Comparison of ENCODE assay signal across 29 cellular contexts in genomic region chr2:63676135-63676534, GRCh38.
DNase-seq lines count a peak whose midpoint lies in the region; ATAC-seq, FAIRE-seq and TF ChIP-seq lines count a peak whose summit lies in the region.
"Had no signal": no experiment of that assay in that cellular context is flagged by ENCODE, and none has a peak within 500 bp of the region (broad histone marks: within the 10 kb centered on the region; RNA-seq: fewer than 3 reads in every experiment).

No MANE protein-coding gene starts in this region.

- H3K36me3 Mint-ChIP-seq in activated CD4-positive, alpha-beta T cell treated with anti-CD3 and anti-CD28 coated beads, Interleukin-2, amount 10 ng/mL, durations not matched to agents 24 days and 14 days (ENCODE audit: low read depth): no peaks in the 10 kb centered on the region
- H3K36me3 Mint-ChIP-seq: CD8-positive, alpha-beta memory T cell had no signal

- FAIRE-seq in pancreas (lab: Jason Lieb, UNC): no peak
- FAIRE-seq: colon had no signal

- H3K27me3 Mint-ChIP-seq in activated CD4-positive, alpha-beta T cell treated with anti-CD3 and anti-CD28 coated beads, Interleukin-2, amount 10 ng/mL, durations not matched to agents 24 days and 14 days: peaks cover 10% of the 10 kb centered on the region

- H3K4me1 Mint-ChIP-seq in activated CD4-positive, alpha-beta T cell treated with anti-CD3 and anti-CD28 coated beads, Interleukin-2, amount 10 ng/mL, durations not matched to agents 24 days and 14 days: peaks cover 2% of the 10 kb centered on the region
- H3K4me1 Mint-ChIP-seq: CD8-positive, alpha-beta memory T cell; memory B cell had no signal

- H3K27ac ChIP-seq in OCI-LY3 (ENCODE audit: low read length) (no peak overlapping the region), pancreas (no peak overlapping the region)
- H3K27ac ChIP-seq: 22Rv1, breast epithelium, esophagus muscularis mucosa, SK-N-MC, spleen had no signal

- no peak overlapping the region for H3K4me3 Mint-ChIP-seq in activated CD4-positive, alpha-beta T cell treated with anti-CD3 and anti-CD28 coated beads, Interleukin-2, amount 10 ng/mL, durations not matched to agents 24 days and 14 days
- H3K4me3 Mint-ChIP-seq: CD8-positive, alpha-beta memory T cell; effector memory CD8-positive, alpha-beta T cell; memory B cell; stimulated activated naive CD8-positive, alpha-beta T cell treated with anti-CD3 and anti-CD28 coated beads, Interleukin-15, Interleukin-2, amounts not matched to agents 100 ng/mL and 50 ng/mL, for 24 hours; T-helper 2 cell treated with Interferon-gamma antibody and Interleukin-4, amounts not matched to agents 5 μg/mL and 100 μg/mL, for 36 hours had no signal

- no peaks in the 10 kb centered on the region for H3K27me3 ChIP-seq in OCI-LY3 (ENCODE audit: low read depth, low read length)
- no peaks in the 10 kb centered on the region for H3K27me3 ChIP-seq in pancreas
- H3K27me3 ChIP-seq: breast epithelium, spleen had no signal

- no peak for TF ChIP-seq CTCF in OCI-LY3 (IDR thresholded peaks at IDR 0.05; ENCODE audit: low read depth, low read length)
- TF ChIP-seq CTCF in pancreas (IDR thresholded peaks at IDR 0.05): no peak

- ATAC-seq in HG02623 (IDR thresholded peaks at IDR 0.05; ENCODE audit: unreplicated experiment): peak; percentile 43
- ATAC-seq in pancreas: peak in 3 of 4 donors; percentile 60 to 82 (median 77)
- ATAC-seq: effector memory CD8-positive, alpha-beta T cell had no signal

- H3K4me2 ChIP-seq in OCI-LY3 (ENCODE audit: low read length): peak overlapping the region; percentile 49

- H3K9me3 Mint-ChIP-seq in activated CD4-positive, alpha-beta T cell treated with anti-CD3 and anti-CD28 coated beads, Interleukin-2, amount 10 ng/mL, durations not matched to agents 24 days and 14 days: no peaks in the 10 kb centered on the region
- H3K9me3 Mint-ChIP-seq: CD8-positive, alpha-beta memory T cell; effector memory CD8-positive, alpha-beta T cell; memory B cell; stimulated activated naive CD8-positive, alpha-beta T cell treated with anti-CD3 and anti-CD28 coated beads, Interleukin-15, Interleukin-2, amounts not matched to agents 100 ng/mL and 50 ng/mL, for 24 hours; T-helper 2 cell treated with Interferon-gamma antibody and Interleukin-4, amounts not matched to agents 5 μg/mL and 100 μg/mL, for 36 hours had no signal

- intact Hi-C loops in activated CD4-positive, alpha-beta T cell treated with anti-CD3 and anti-CD28 coated beads, Interleukin-2, amount 10 ng/mL, durations not matched to agents 24 days and 14 days (cut with micrococcal nuclease): no loop called here
- intact Hi-C loops in pancreas (cut with DNase I): no loop called here

- H3K4me3 ChIP-seq in OCI-LY3 (ENCODE audit: low read length) (no peak overlapping the region), pancreas (no peak overlapping the region)
- H3K4me3 ChIP-seq: breast epithelium, esophagus muscularis mucosa, SK-N-MC, spleen had no signal

- DNase-seq in activated CD4-positive, alpha-beta T cell treated with anti-CD3 and anti-CD28 coated beads, Interleukin-2, amount 10 ng/mL, durations not matched to agents 24 days and 14 days: peak; percentile 43
- DNase-seq in activated CD4-positive, alpha-beta T cell treated with anti-CD3 and anti-CD28 coated beads, Interleukin-2, amount 50 U/mL, for 48 hours: no peak
- DNase-seq in pancreas: no peak
- no peak for DNase-seq in activated CD8-positive, alpha-beta memory T cell treated with anti-CD3 and anti-CD28 coated beads, Interleukin-2, amount 50 U/mL, for 48 hours
- DNase-seq in H4 (ENCODE audit: low spot score): no peak
- no peak for DNase-seq in NCI-H524 treated with DMSO at 0.1 percent for 48 hours (lab: John Stamatoyannopoulos, UW)
- DNase-seq: activated CD4-positive, alpha-beta T cell treated with anti-CD3 and anti-CD28 coated beads, Interleukin-2, amount 50 U/mL, for 4 hours; activated gamma-delta T cell; AML-193; CD8-positive, alpha-beta memory T cell; effector memory CD8-positive, alpha-beta T cell; NCI-H2081; NCI-H446 treated with DMSO at 0.1 percent for 48 hours; NK-92 treated with Interleukin-12 subunit alpha and Interleukin-12 subunit beta, amount 100 ng/mL, for 24 hours; occipital lobe; retina; spleen; stimulated activated CD4-positive, alpha-beta T cell treated with anti-CD3 and anti-CD28 coated beads, Interleukin-4, amount 100 ng/mL, for 1 hour; trophoblast cell had no signal

- H3K36me3 ChIP-seq in OCI-LY3 (replicated peaks; ENCODE audit: low read depth, low read length) (no peaks in the 10 kb centered on the region), pancreas (no peaks in the 10 kb centered on the region)
- H3K36me3 ChIP-seq: breast epithelium, esophagus muscularis mucosa, spleen had no signal

- peak overlapping the region; percentile 58; the same call in 1 of the 2 replicates for H2AFZ ChIP-seq in OCI-LY3 (ENCODE audit: low read depth, low read length)

- 17 to 22% methylated on average over 2 of the region's 2 CpGs for WGBS in pancreas, 2 donors

- no peaks in the 10 kb centered on the region for H3K79me2 ChIP-seq in OCI-LY3 (ENCODE audit: low read length)

- H4K20me1 ChIP-seq in OCI-LY3 (ENCODE audit: insufficient read depth, low read length): no peaks in the 10 kb centered on the region

- H3K4me1 ChIP-seq in OCI-LY3 (ENCODE audit: low read length): peaks cover 9% of the 10 kb centered on the region
- peaks cover 0 to 5% (median 4%) of the 10 kb centered on the region in 3 donors for H3K4me1 ChIP-seq in pancreas
- H3K4me1 ChIP-seq: breast epithelium, esophagus muscularis mucosa, spleen had no signal

- H3K9ac ChIP-seq in OCI-LY3 (ENCODE audit: low read length): no peak overlapping the region

- no peak overlapping the region for H3K27ac Mint-ChIP-seq in activated CD4-positive, alpha-beta T cell treated with anti-CD3 and anti-CD28 coated beads, Interleukin-2, amount 10 ng/mL, durations not matched to agents 24 days and 14 days
- H3K27ac Mint-ChIP-seq: effector memory CD8-positive, alpha-beta T cell; memory B cell; stimulated activated naive CD8-positive, alpha-beta T cell treated with anti-CD3 and anti-CD28 coated beads, Interleukin-15, Interleukin-2, amounts not matched to agents 100 ng/mL and 50 ng/mL, for 24 hours; T-helper 2 cell treated with Interferon-gamma antibody and Interleukin-4, amounts not matched to agents 5 μg/mL and 100 μg/mL, for 36 hours had no signal

- H3K9me3 ChIP-seq in OCI-LY3 (ENCODE audit: insufficient read depth, low read length): no peaks in the 10 kb centered on the region
- no peaks in the 10 kb centered on the region for H3K9me3 ChIP-seq in pancreas
- H3K9me3 ChIP-seq: breast epithelium, esophagus muscularis mucosa, spleen had no signal
